ENCODE assay signal across 26 cellular contexts in genomic region chr10:57141708-57142107, GRCh38.
"Had no signal": no experiment of that assay in that cellular context is flagged by ENCODE, and none has a peak within 500 bp of the region (broad histone marks: within the 10 kb centered on the region; RNA-seq: fewer than 3 reads in every experiment).

No MANE protein-coding gene starts in this region.

- H3K27me3 ChIP-seq: stomach, suprapubic skin, testis, thyroid gland, tibial artery, tibial nerve, transverse colon, upper lobe of left lung, upper lobe of right lung, uterus, vagina had no signal

- ATAC-seq: stimulated activated effector memory CD8-positive, alpha-beta T cell treated with anti-CD3 and anti-CD28 coated beads, Interleukin-12 subunit alpha, Interleukin-12 subunit beta, amount 100 ng/mL, for 72 hours; stimulated activated memory B cell treated with anti-CD40 and anti-IgM and Interleukin-4, amounts not matched to agents 10 μg/mL and 1 μg/mL and 100 μg/mL, for 72 hours; stimulated activated naive B cell treated with anti-CD40 and anti-IgM and Interleukin-4, amounts not matched to agents 10 μg/mL and 1 μg/mL and 100 μg/mL, for 72 hours; stimulated activated naive CD8-positive, alpha-beta T cell treated with anti-CD3 and anti-CD28 coated beads, Interleukin-15, amount 100 ng/mL, for 72 hours; stimulated activated naive CD8-positive, alpha-beta T cell treated with anti-CD3 and anti-CD28 coated beads, Interleukin-15, Interleukin-2, amounts not matched to agents 100 U/mL and 50 U/mL, for 24 hours; upper lobe of right lung had no signal

- H3K36me3 ChIP-seq: stomach, suprapubic skin, thoracic aorta, thyroid gland, tibial artery, tibial nerve, transverse colon, upper lobe of left lung, upper lobe of right lung, uterus, vagina had no signal

- H3K4me3 ChIP-seq: stomach, suprapubic skin, testis, thoracic aorta, thyroid gland, tibial artery, tibial nerve, transverse colon, upper lobe of left lung, upper lobe of right lung, uterus, vagina had no signal

- DNase-seq: stimulated activated CD4-positive, alpha-beta T cell treated with anti-CD3 and anti-CD28 coated beads, Interleukin-2, amount 100 ng/mL, for 48 hours; stimulated activated CD4-positive, alpha-beta T cell treated with anti-CD3 and anti-CD28 coated beads, Interleukin-4, amount 100 ng/mL, for 24 hours; stimulated activated CD4-positive, alpha-beta T cell treated with anti-CD3 and anti-CD28 coated beads, Interleukin-4, amount 100 ng/mL, for 4 hours; stimulated activated CD8-positive, alpha-beta memory T cell treated with anti-CD3 and anti-CD28 coated beads, Interleukin-4, amount 100 ng/mL, for 48 hours; stimulated activated naive B cell treated with anti-CD40 and anti-IgM and Interleukin-4, amounts not matched to agents 10 μg/mL and 1 μg/mL and 100 μg/mL, for 72 hours; stimulated activated naive CD4-positive, alpha-beta T cell; stimulated activated naive CD4-positive, alpha-beta T cell treated with Interleukin-2 at 50 U/mL for 16 hours; stimulated activated naive CD8-positive, alpha-beta T cell treated with anti-CD3 and anti-CD28 coated beads, Interleukin-15, amount 100 ng/mL, for 72 hours; stimulated activated naive CD8-positive, alpha-beta T cell treated with anti-CD3 and anti-CD28 coated beads, Interleukin-15, Interleukin-2, amounts not matched to agents 100 U/mL and 50 U/mL, for 24 hours; stomach; substantia nigra; testis; thyroid gland; tibial artery; transverse colon; trophoblast cell; upper lobe of left lung; upper lobe of right lung; uterus had no signal

- H3K9me3 ChIP-seq: suprapubic skin, testis, thoracic aorta, thyroid gland, tibial artery, tibial nerve, transverse colon, upper lobe of left lung, upper lobe of right lung, uterus, vagina had no signal

- H3K4me1 ChIP-seq: stomach, suprapubic skin, testis, thyroid gland, tibial artery, tibial nerve, transverse colon, upper lobe of left lung, upper lobe of right lung, uterus, vagina had no signal

- H3K27ac ChIP-seq: stomach, suprapubic skin, testis, thoracic aorta, thyroid gland, tibial artery, tibial nerve, transverse colon, upper lobe of left lung, upper lobe of right lung, uterus, vagina had no signal

- FAIRE-seq: urothelium cell line had no signal
